ENCODE assay signal across 8 cellular contexts in genomic region chr4:88285235-88285505, GRCh38. TPM values are rescaled to one million over a fixed set of nuclear protein-coding genes. Genes with fewer than 3 reads are reported as not detected.
DNase-seq lines count a peak whose midpoint lies in the region; FAIRE-seq and TF ChIP-seq lines count a peak whose summit lies in the region.

No MANE protein-coding gene starts in this region.

- H3K4me1 Mint-ChIP-seq in nephron, result peaks cover 30% of the 10 kb centered on the region

- no peaks in the 10 kb centered on the region for H3K36me3 ChIP-seq in Karpas-422 (ENCODE audit: insufficient read depth, low read length)

- no peaks in the 10 kb centered on the region for H3K9me3 Mint-ChIP-seq in nephron

- H3K9me3 ChIP-seq in Karpas-422 (ENCODE audit: low read length), result no peaks in the 10 kb centered on the region

- TF ChIP-seq CTCF in coronary artery (IDR thresholded peaks at IDR 0.05), result no peak
- TF ChIP-seq CTCF in nephron (IDR thresholded peaks at IDR 0.05; ENCODE audit: unreplicated experiment in 3 of 3), result no peak

- DNase-seq in Ammon's horn (ENCODE audit: low spot score) (peak; percentile 15), Karpas-422 (no peak), coronary artery (ENCODE audit: low spot score) (no peak), SIG-M5 (lab: John Stamatoyannopoulos, UW) (no peak), NCI-H510A treated with DMSO at 0.1 percent for 48 hours (lab: John Stamatoyannopoulos, UW) (no peak), frontal cortex (ENCODE audit: low spot score in 2 of 2) (no peak), NCI-H1694 (lab: John Stamatoyannopoulos, UW) (no peak)

- peaks cover 58% of the 10 kb centered on the region for H3K4me1 ChIP-seq in Karpas-422 (ENCODE audit: low read length)

- H3K4me2 ChIP-seq in Karpas-422 (ENCODE audit: low read depth, low read length, poor library complexity, severe bottlenecking), result peak overlapping the region; percentile 75

- no peaks in the 10 kb centered on the region for H3K9me2 ChIP-seq in Karpas-422 (replicated peaks; ENCODE audit: insufficient read depth, low read length)

- H3K27ac Mint-ChIP-seq in nephron, result peak overlapping the region; percentile 96 to 99 (median 97)

- peaks cover 35% of the 10 kb centered on the region for H3K79me2 ChIP-seq in Karpas-422 (ENCODE audit: low read length)

- H4K20me1 ChIP-seq in Karpas-422 (ENCODE audit: insufficient read depth, low read depth, low read length), result no peaks in the 10 kb centered on the region

- no peaks in the 10 kb centered on the region for H3K27me3 Mint-ChIP-seq in nephron (ENCODE audit: low read depth)

- no peak for FAIRE-seq in frontal cortex (lab: Jason Lieb, UNC)

- H2AFZ ChIP-seq in Karpas-422 (ENCODE audit: low read length), result peak overlapping the region; percentile 46

- H3K4me3 Mint-ChIP-seq in nephron, result peak overlapping the region; percentile 95 to 98 (median 96)

- peak overlapping the region; percentile 52 for H3K9ac ChIP-seq in Karpas-422 (ENCODE audit: low read length)

- H3K36me3 Mint-ChIP-seq in nephron (ENCODE audit: low read depth), result no peaks in the 10 kb centered on the region

- H3K27ac ChIP-seq in Karpas-422 (ENCODE audit: low read length) (peak overlapping the region; percentile 71), coronary artery (peak overlapping the region; percentile 99 to 100)

- no peaks in the 10 kb centered on the region for H3K27me3 ChIP-seq in Karpas-422 (ENCODE audit: low read length)

- H3K4me3 ChIP-seq in Karpas-422 (ENCODE audit: low read length) (peak overlapping the region; percentile 61), coronary artery (peak overlapping the region; percentile 94)

RNA-seq across cellular contexts. Expression of gene PPM1K, which starts 0.8 kb away (rescaled TPM):
- 117 and 134 TPM in 2 replicates for total RNA-seq in Karpas-422 (2014; rRNA removed; shearing (Covaris generic); ENCODE audit: low replicate concordance)
- total RNA-seq in frontal cortex, result 117 TPM
